ENCODE assay signal across 19 cellular contexts in the genomic region with DNA sequence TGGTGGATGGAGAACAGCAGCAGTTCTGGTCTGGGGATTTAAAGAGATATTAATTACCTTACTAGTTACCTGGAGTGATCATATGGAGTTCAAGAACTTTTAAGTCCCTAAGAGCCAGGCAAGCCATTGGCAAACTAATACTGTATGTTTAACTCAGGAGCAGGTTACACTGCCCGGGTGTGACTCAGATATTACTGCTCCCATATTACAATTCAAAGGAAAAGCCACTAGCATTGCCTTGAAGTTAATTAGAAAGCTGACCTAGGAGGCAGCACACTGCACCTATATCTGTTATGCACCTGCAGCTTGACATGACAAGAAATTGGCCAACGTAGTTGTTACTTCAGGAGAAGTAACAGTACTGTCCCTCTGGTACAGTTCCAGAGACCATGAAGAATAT. TPM values are rescaled to one million over a fixed set of nuclear protein-coding genes. Genes with fewer than 3 reads are reported as not detected.
DNase-seq lines count a peak whose midpoint lies in the region; ATAC-seq and TF ChIP-seq lines count a peak whose summit lies in the region.
"Had no signal": no experiment of that assay in that cellular context is flagged by ENCODE, and none has a peak within 500 bp of the region (broad histone marks: within the 10 kb centered on the region; RNA-seq: fewer than 3 reads in every experiment).

No MANE protein-coding gene starts in this region.

- peak; percentile 19 for ATAC-seq in body of pancreas
- ATAC-seq in GM21737 (IDR thresholded peaks at IDR 0.05; ENCODE audit: unreplicated experiment), result no peak
- ATAC-seq: left lobe of liver, right cardiac atrium had no signal

- peaks cover 3% of the 10 kb centered on the region for H3K36me3 Mint-ChIP-seq in IgD-negative memory B cell

- no peaks in the 10 kb centered on the region for H3K27me3 ChIP-seq in body of pancreas
- H3K27me3 ChIP-seq in hepatocyte, result no peaks in the 10 kb centered on the region
- H3K27me3 ChIP-seq in spleen (replicated peaks in 1 of 7), result no peaks in the 10 kb centered on the region
- H3K27me3 ChIP-seq in ovary, result no peaks in the 10 kb centered on the region
- H3K27me3 ChIP-seq: neutrophil, SJCRH30 had no signal

- H3K4me2 ChIP-seq in hepatocyte, result no peak overlapping the region

- H3K4me1 ChIP-seq in body of pancreas (peaks cover 32% of the 10 kb centered on the region), hepatocyte (ENCODE audit: insufficient read depth) (peaks cover 14% of the 10 kb centered on the region), spleen (no peaks in the 10 kb centered on the region), ovary (ENCODE audit: insufficient read depth) (no peaks in the 10 kb centered on the region)
- H3K4me1 ChIP-seq: HAP-1, SJCRH30 had no signal

- H3K27me3 Mint-ChIP-seq in IgD-negative memory B cell, result peaks cover 9% of the 10 kb centered on the region

- H3K27ac Mint-ChIP-seq in IgD-negative memory B cell, result peak overlapping the region in 2 of 3 donors; percentile 14 to 23

- H3K4me3 ChIP-seq in body of pancreas, result no peak overlapping the region
- no peak overlapping the region for H3K4me3 ChIP-seq in hepatocyte
- H3K4me3 ChIP-seq in spleen, result no peak overlapping the region
- no peak overlapping the region for H3K4me3 ChIP-seq in ovary
- H3K4me3 ChIP-seq: HAP-1, SJCRH30 had no signal

- intact Hi-C loops in body of pancreas (cut with DNase I) (no loop called here), spleen (cut with DNase I; ENCODE audit: low total_unique reads) (no loop called here), ovary (cut with DNase I) (no loop called here)

- DNase-seq in body of pancreas, result no peak
- DNase-seq in hepatocyte (ENCODE audit: low spot score), result peak; percentile 16
- no peak for DNase-seq in spleen
- no peak for DNase-seq in islet precursor cell
- no peak for DNase-seq in stimulated activated CD4-positive, alpha-beta T cell treated with anti-CD3 and anti-CD28 coated beads, Interleukin-12 subunit alpha, Interleukin-12 subunit beta, amount 100 ng/mL, for 4 hours
- DNase-seq in ovary, result no peak
- DNase-seq: activated CD4-positive, CD25-positive, alpha-beta regulatory T cell; activated effector memory CD4-positive, alpha-beta T cell treated with anti-CD3 and anti-CD28 coated beads, Interleukin-2, amount 50 U/mL, for 16 hours; amygdala; effector CD8-positive, alpha-beta T cell; NCI-H1105 treated with DMSO at 0.1 percent for 48 hours; NCI-H524 treated with DMSO at 0.1 percent for 48 hours; right cardiac atrium; SJCRH30 had no signal

- H3K9me2 ChIP-seq in hepatocyte (replicated peaks; ENCODE audit: insufficient read depth), result no peaks in the 10 kb centered on the region

- no peaks in the 10 kb centered on the region for H3K79me2 ChIP-seq in hepatocyte

- TF ChIP-seq POLR2A in body of pancreas (IDR thresholded peaks at IDR 0.05), result no peak
- no peak for TF ChIP-seq POLR2A in spleen (IDR thresholded peaks at IDR 0.05)
- no peak for TF ChIP-seq POLR2A in ovary (IDR thresholded peaks at IDR 0.05)

- 42 to 65% methylated on average over 2 of the region's 2 CpGs for WGBS in body of pancreas, 2 donors
- WGBS in hepatocyte (ENCODE audit: low lambda C conversion rate, missing lambda C conversion rate), result 67% methylated on average over 2 of the region's 2 CpGs
- 76 to 90% (median 81%) methylated on average over 2 of the region's 2 CpGs for WGBS in spleen, 5 donors
- 88 to 95% (median 93%) methylated on average over 2 of the region's 2 CpGs for WGBS in ovary, 3 donors

- peaks cover 0 to 3% (median 0%) of the 10 kb centered on the region in 3 donors for H3K9me3 Mint-ChIP-seq in IgD-negative memory B cell

- no peaks in the 10 kb centered on the region for H4K20me1 ChIP-seq in hepatocyte (ENCODE audit: insufficient read depth, poor library complexity, severe bottlenecking)

- H3K27ac ChIP-seq in body of pancreas (peak overlapping the region in 3 of 4 donors; percentile 30 to 55 (median 35)), hepatocyte (peak overlapping the region; percentile 44), spleen (peak overlapping the region in 5 of 8 donors; percentile 19 to 57 (median 40)), ovary (no peak overlapping the region)
- H3K27ac ChIP-seq: neutrophil, SJCRH30 had no signal

- H3K4me3 Mint-ChIP-seq in IgD-negative memory B cell, result no peak overlapping the region

- TF ChIP-seq CTCF in body of pancreas (IDR thresholded peaks at IDR 0.05), result no peak
- TF ChIP-seq CTCF in hepatocyte (IDR thresholded peaks at IDR 0.05; ENCODE audit: poor library complexity), result no peak
- TF ChIP-seq CTCF in spleen (IDR thresholded peaks at IDR 0.05 in 8 of 11, conservative IDR thresholded peaks at IDR 0.05 in 3 of 11), result no peak
- no peak for TF ChIP-seq CTCF in ovary (IDR thresholded peaks at IDR 0.05)

- TF ChIP-seq EP300 in ovary (IDR thresholded peaks at IDR 0.05), result no peak

- no peaks in the 10 kb centered on the region for H3K36me3 ChIP-seq in body of pancreas (replicated peaks in 1 of 2; ENCODE audit: insufficient read depth in 1 of 2, low read depth in 2 of 2)
- no peaks in the 10 kb centered on the region for H3K36me3 ChIP-seq in hepatocyte (replicated peaks; ENCODE audit: insufficient read depth, low read depth)
- no peaks in the 10 kb centered on the region for H3K36me3 ChIP-seq in spleen
- H3K36me3 ChIP-seq in ovary, result no peaks in the 10 kb centered on the region
- H3K36me3 ChIP-seq: HAP-1, neutrophil, SJCRH30 had no signal

- H3K9me3 ChIP-seq in body of pancreas, result no peaks in the 10 kb centered on the region
- H3K9me3 ChIP-seq in hepatocyte (ENCODE audit: low read depth), result no peaks in the 10 kb centered on the region
- H3K9me3 ChIP-seq in spleen, result no peaks in the 10 kb centered on the region
- H3K9me3 ChIP-seq in ovary, result no peaks in the 10 kb centered on the region
- H3K9me3 ChIP-seq: HAP-1, neutrophil, SJCRH30 had no signal

- H2AFZ ChIP-seq in hepatocyte, result no peak overlapping the region

- H3K4me1 Mint-ChIP-seq in IgD-negative memory B cell, result peaks cover 0 to 4% (median 3%) of the 10 kb centered on the region in 3 donors

RNA-seq across cellular contexts. Expression of a gene that starts 47.2 kb away (rescaled TPM):
- polyA plus RNA-seq in IgD-negative memory B cell, result 0.99 TPM
- total RNA-seq in body of pancreas, result 10 to 100 TPM in 1 of 2 donors, 1 to 10 TPM in 1; 6.5 to 14.5 TPM
- total RNA-seq in hepatocyte, result 4.9 and 5.4 TPM in 2 replicates
- polyA plus RNA-seq in hepatocyte, result 5.5 and 6.1 TPM in 2 replicates
- total RNA-seq in spleen, result 1 to 10 TPM; 1.8 to 4.3 (median 2.6) TPM
- polyA plus RNA-seq in spleen, result 1 to 10 TPM; 1.0 to 1.7 (median 1.2) TPM
- total RNA-seq in ovary, result 10 to 100 TPM in 2 of 7 donors, 1 to 10 TPM in 5; 5.1 to 17.6 (median 6.9) TPM
- 1 to 10 TPM; 3.3 to 7.9 TPM for polyA plus RNA-seq in ovary

RNA-seq across cellular contexts. Expression of a gene that starts 47.4 kb away (rescaled TPM):
- polyA plus RNA-seq in IgD-negative memory B cell (18.9 TPM), hepatocyte (18.8 and 21.7 TPM in 2 replicates), spleen (10 to 100 TPM; 10.2 to 20.3 (median 12.2) TPM), ovary (10 to 100 TPM; 18.3 to 30.9 TPM)
- total RNA-seq in body of pancreas (10 to 100 TPM; 20.0 to 20.1 TPM), hepatocyte (18.2 and 22.7 TPM in 2 replicates), spleen (10 to 100 TPM; 21.1 to 30.5 (median 25.0) TPM), ovary (10 to 100 TPM; 13.6 to 39.7 (median 28.3) TPM)

Comparison
In these comparisons a context has a peak if more than half of its experiments do, and no peak if none do; other contexts are left out.
1. H3K27ac ChIP-seq: peak in body of pancreas (3 of 4), hepatocyte (single experiment) and spleen (5 of 8); none in ovary (0 of 2).